Comparison of ENCODE assay signal across 2 cellular contexts in the genomic region with DNA sequence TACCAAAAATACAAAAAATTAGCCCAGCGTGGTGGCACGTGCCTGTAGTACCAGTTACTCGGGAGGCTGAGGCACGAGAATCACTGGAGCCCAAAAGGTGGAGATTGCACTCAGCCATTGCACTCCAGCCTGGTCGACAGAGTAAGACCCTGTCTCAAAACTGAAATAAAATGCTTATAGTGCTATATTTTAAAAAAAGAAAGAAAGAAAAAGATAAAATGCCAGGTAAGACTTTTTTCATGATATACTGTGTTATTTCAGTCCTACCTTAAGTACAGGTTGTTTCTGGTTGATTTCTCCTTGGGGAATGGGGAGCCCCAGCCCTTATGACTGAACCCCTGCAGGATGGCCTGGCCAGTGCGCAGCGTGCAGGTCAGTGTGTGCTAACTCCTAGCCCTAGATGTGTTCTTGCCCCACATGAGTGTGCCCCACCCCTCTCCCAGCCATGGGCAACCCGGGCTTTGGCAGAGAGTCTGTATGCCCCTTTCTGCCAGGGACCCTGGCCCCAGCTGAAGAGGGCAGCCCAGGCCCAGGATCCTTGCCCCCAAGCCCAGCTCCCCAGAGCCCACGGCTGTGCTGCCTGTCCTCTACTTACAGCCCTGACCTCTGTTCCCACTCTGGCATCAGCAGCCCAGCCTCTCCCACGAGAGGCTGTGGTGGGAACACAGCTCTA.
TF ChIP-seq lines count a peak whose summit lies in the region.

No MANE protein-coding gene starts in this region.

TF ChIP-seq in A549, 52 proteins besides CTCF, POLR2A, EP300 and RAD21:
- TF ChIP-seq HOXB13 (CRISPR knock-in tag; IDR thresholded peaks at IDR 0.05; ENCODE audit: low read depth) (no peak), JUNB (IDR thresholded peaks at IDR 0.05) (no peak), MAFK (IDR thresholded peaks at IDR 0.05; ENCODE audit: partially characterized antibody) (peak; percentile 41), HES2 (IDR thresholded peaks at IDR 0.05) (no peak), TFCP2L1 (CRISPR knock-in tag; IDR thresholded peaks at IDR 0.05) (no peak)
TF ChIP-seq in A549: peak in this region for 1.

TF ChIP-seq in IMR-90, 13 proteins besides CTCF, POLR2A, EP300 and RAD21:
- TF ChIP-seq FOS (IDR thresholded peaks at IDR 0.05; ENCODE audit: low read depth, low read length): no peak
- TF ChIP-seq MAFK (IDR thresholded peaks at IDR 0.05; ENCODE audit: low read depth, low read length): 0 out of 2 replicates have a peak, but pooled peaks have one; percentile 19
